ENCODE assay signal across 14 cellular contexts in genomic region chr4:51840791-51841190, GRCh38. TPM values are rescaled to one million over a fixed set of nuclear protein-coding genes. Genes with fewer than 3 reads are reported as not detected.
A peak's percentile ranks its signal among the peaks of the same experiment; 100 is the strongest.
DNase-seq lines count a peak whose midpoint lies in the region; ATAC-seq and TF ChIP-seq lines count a peak whose summit lies in the region.
"Had no signal": no experiment of that assay in that cellular context is flagged by ENCODE, and none has a peak within 500 bp of the region (broad histone marks: within the 10 kb centered on the region; RNA-seq: fewer than 3 reads in every experiment).

No MANE protein-coding gene starts in this region.

- H3K36me3 ChIP-seq in IMR-90 (ENCODE audit: control insufficient read depth, insufficient read depth, low read length) (no peaks in the 10 kb centered on the region), osteoblast (ENCODE audit: insufficient read depth, low read length) (no peaks in the 10 kb centered on the region)

- ATAC-seq in IMR-90 (ENCODE audit: low read depth) (no peak), GM18502 (IDR thresholded peaks at IDR 0.05; ENCODE audit: poor library complexity, unreplicated experiment) (no peak)
- ATAC-seq: Panc1 had no signal

- no CpG with 5 or more reads among the region's 4 CpGs for WGBS in IMR-90 (ENCODE audit: extremely low coverage in 2 of 2, insufficient read length in 1 of 2), 2 experiments

- H4K20me1 ChIP-seq in IMR-90 (ENCODE audit: insufficient read depth, low read length) = peaks cover 8% of the 10 kb centered on the region
- peaks cover 8% of the 10 kb centered on the region for H4K20me1 ChIP-seq in osteoblast (ENCODE audit: insufficient read depth, low read length)

- no peak overlapping the region for H4K91ac ChIP-seq in IMR-90 (ENCODE audit: insufficient read depth, low read depth, low read length)

- DNase-seq in EH (ENCODE audit: low read depth) = peak; percentile 43
- peak; percentile 37 for DNase-seq in IMR-90
- peak; percentile 39 for DNase-seq in choroid plexus epithelial cell (ENCODE audit: low read depth)
- peak; percentile 59 for DNase-seq in osteoblast (ENCODE audit: insufficient read length, low spot score, missing footprints)
- no peak for DNase-seq in caudate nucleus (lab: John Stamatoyannopoulos, UW)
- no peak for DNase-seq in retina
- DNase-seq: ACHN, DMS153, NCI-H1417, NCI-H187 treated with DMSO at 0.1 percent for 48 hours, NCI-H526, SJCRH30 had no signal

- H2AK5ac ChIP-seq in IMR-90 (ENCODE audit: low read depth, low read length) = no peak overlapping the region

- H2AK9ac ChIP-seq in IMR-90 (replicated peaks; ENCODE audit: low read depth, low read length, poor library complexity) = no peak overlapping the region

- H2BK120ac ChIP-seq in IMR-90 (ENCODE audit: low read depth, low read length) = no peak overlapping the region

- H3K9me1 ChIP-seq in IMR-90 (ENCODE audit: insufficient read depth, low read length) = no peaks in the 10 kb centered on the region

- CTCF ChIA-PET in IMR-90 (lab: Yijun Ruan, JAX) = no interaction called here

- TF ChIP-seq RAD21 in IMR-90 (IDR thresholded peaks at IDR 0.05; ENCODE audit: low read length) = no peak

- H3K9ac ChIP-seq in IMR-90 (ENCODE audit: low read depth, low read length) = no peak overlapping the region

- H3K27me3 ChIP-seq in IMR-90 (ENCODE audit: control insufficient read depth, insufficient read depth, low read length) = no peaks in the 10 kb centered on the region
- no peaks in the 10 kb centered on the region for H3K27me3 ChIP-seq in osteoblast (ENCODE audit: insufficient read depth, low read length)
- H3K27me3 ChIP-seq: SJCRH30 had no signal

- dilution Hi-C loops in IMR-90 (cut with HindIII; ENCODE audit: low sequenced_read_pairs, unreplicated experiment) = no loop called here

- in situ Hi-C loops in IMR-90 (cut with MboI; ENCODE audit: low sequenced_read_pairs) = no loop called here

- H4K5ac ChIP-seq in IMR-90 (ENCODE audit: low read depth, low read length) = no peak overlapping the region

- H3K27ac ChIP-seq in IMR-90 (ENCODE audit: insufficient read depth, low read length) = no peak overlapping the region
- no peak overlapping the region for H3K27ac ChIP-seq in osteoblast (ENCODE audit: low read depth, low read length)
- H3K27ac ChIP-seq in caudate nucleus (ENCODE audit: low read depth, low read length) = no peak overlapping the region
- H3K27ac ChIP-seq: SJCRH30 had no signal

- H2BK5ac ChIP-seq in IMR-90 (ENCODE audit: low read depth, low read length, poor library complexity, severe bottlenecking) = no peak overlapping the region

- H3K79me1 ChIP-seq in IMR-90 (ENCODE audit: low read depth in 1 of 2, low read length in 2 of 2) = peaks cover 6 to 8% of the 10 kb centered on the region in 2 experiments; a peak in 3 of 4 replicates

- H4K8ac ChIP-seq in IMR-90 (ENCODE audit: low read depth in 2 of 2, low read length in 2 of 2) = no peak overlapping the region

- no peak overlapping the region for H3K4me3 ChIP-seq in IMR-90 (ENCODE audit: insufficient read depth, low read depth, low read length)
- H3K4me3 ChIP-seq in choroid plexus epithelial cell (ENCODE audit: low read depth, low read length) = no peak overlapping the region
- H3K4me3 ChIP-seq in osteoblast (ENCODE audit: insufficient read depth, low read length) = no peak overlapping the region
- H3K4me3 ChIP-seq: SJCRH30 had no signal

- H2BK20ac ChIP-seq in IMR-90 (ENCODE audit: low read depth, low read length) = no peak overlapping the region

- H3K23ac ChIP-seq in IMR-90 (ENCODE audit: low read depth, low read length) = no peak overlapping the region

- H3K9me3 ChIP-seq in IMR-90 (ENCODE audit: control insufficient read depth, insufficient read depth, low read length) = no peaks in the 10 kb centered on the region
- H3K9me3 ChIP-seq in osteoblast (ENCODE audit: low read depth, low read length) = no peaks in the 10 kb centered on the region
- H3K9me3 ChIP-seq: SJCRH30 had no signal

- H3K56ac ChIP-seq in IMR-90 (ENCODE audit: extremely low read depth, insufficient read depth, low read length) = no peak overlapping the region

- intact Hi-C loops in IMR-90 (cut with micrococcal nuclease) = loop anchor here (5.0 kb wide), 1 partner anchor 197 kb away; the partner anchor contains the start of gene SGCB

- POLR2A ChIA-PET in IMR-90 (lab: Charles Lee; ENCODE audit: unreplicated experiment) = no interaction called here

- H3K4me1 ChIP-seq in IMR-90 (ENCODE audit: control insufficient read depth, insufficient read depth, low read length) (peaks cover 3% of the 10 kb centered on the region; the same call in 1 of the 2 replicates), osteoblast (ENCODE audit: insufficient read depth, low read length) (peaks cover 19% of the 10 kb centered on the region)

- H2AFZ ChIP-seq in IMR-90 (replicated peaks; ENCODE audit: low read length, poor library complexity) (no peak overlapping the region), osteoblast (ENCODE audit: low read length) (no peak overlapping the region)

- no peak overlapping the region for H3K18ac ChIP-seq in IMR-90 (ENCODE audit: low read depth, low read length)

- no peak for TF ChIP-seq POLR2A in IMR-90 (IDR thresholded peaks at IDR 0.05; ENCODE audit: low read depth, low read length)

- H3K4me2 ChIP-seq in IMR-90 (ENCODE audit: low read depth, low read length) (no peak overlapping the region), osteoblast (ENCODE audit: insufficient read depth, low read length) (no peak overlapping the region)

- H3K4ac ChIP-seq in IMR-90 (ENCODE audit: low read depth, low read length) = no peak overlapping the region

- no peak overlapping the region for H3K14ac ChIP-seq in IMR-90 (replicated peaks; ENCODE audit: low read depth, low read length)

- TF ChIP-seq CTCF in IMR-90 (conservative IDR thresholded peaks at IDR 0.05; ENCODE audit: low read depth, low read length) = no peak
- no peak for TF ChIP-seq CTCF in choroid plexus epithelial cell (conservative IDR thresholded peaks at IDR 0.05; ENCODE audit: low read depth, low read length)
- no peak for TF ChIP-seq CTCF in osteoblast (IDR thresholded peaks at IDR 0.05; ENCODE audit: extremely low read depth, low read depth, low read length)

- H3K79me2 ChIP-seq in osteoblast (ENCODE audit: insufficient read depth, low read length) = peaks cover 20% of the 10 kb centered on the region

- BruUV-seq in IMR-90 (replicated peaks; lab: Mats Ljungman, UMichigan) = no TSS peak

- no peak overlapping the region for H2BK15ac ChIP-seq in IMR-90 (ENCODE audit: low read depth, low read length)

TF ChIP-seq in IMR-90, 13 proteins besides CTCF, POLR2A, EP300 and RAD21:
- TF ChIP-seq CEBPB (IDR thresholded peaks at IDR 0.05; ENCODE audit: low read depth, low read length) (peak; percentile 5; the same call in 1 of the 2 replicates), RCOR1 (IDR thresholded peaks at IDR 0.05; ENCODE audit: insufficient replicate concordance, low read length) (no peak)

RNA-seq across cellular contexts. Expression of gene DCUN1D4, which starts 2.2 kb away (rescaled TPM):
- 37.8 and 44.3 TPM in 2 replicates for total RNA-seq in IMR-90 (2012; rRNA removed)
- polyA plus RNA-seq in IMR-90 (2012; rRNA removed) = 28.4 and 31.0 TPM in 2 replicates
- polyA plus RNA-seq in IMR-90 (2012; cell fraction: cytosol; rRNA removed) = 6.4 and 8.3 TPM in 2 replicates
- polyA plus RNA-seq in IMR-90 (2012; cell fraction: nucleus; rRNA removed; ENCODE audit: low replicate concordance) = 20.8 and 158 TPM in 2 replicates
- 58.6 and 60.4 TPM in 2 replicates for total RNA-seq in osteoblast

Comparison
In these comparisons a context has a peak if more than half of its experiments do, and no peak if none do; other contexts are left out.
1. DNase-seq: peak in EH (single experiment), IMR-90 (single experiment), choroid plexus epithelial cell (single experiment) and osteoblast (single experiment); none in caudate nucleus (0 of 61) and retina (single experiment).